8 cellular contexts compared by ENCODE assay signal in the genomic region with DNA sequence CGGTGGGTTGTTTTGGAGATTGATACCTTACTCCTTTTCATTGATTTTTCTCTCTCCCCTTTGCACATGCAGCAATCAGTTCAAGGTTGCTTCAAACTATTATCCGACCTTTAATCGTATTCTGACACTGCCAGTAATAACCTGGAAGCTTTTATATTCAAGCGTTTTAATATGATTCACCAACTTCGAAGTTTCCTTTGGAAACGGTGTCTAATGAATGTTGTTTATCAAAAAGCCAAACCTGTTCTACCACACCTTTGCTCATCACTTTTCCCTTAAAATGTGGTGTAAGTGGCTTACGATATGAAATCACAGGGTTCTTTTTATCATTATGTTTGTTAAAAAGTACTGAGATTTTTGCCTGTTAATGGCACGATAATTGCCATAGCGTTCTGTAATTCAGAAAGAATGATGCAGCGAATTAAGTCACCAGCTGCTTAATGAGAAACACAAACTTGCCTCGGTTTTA. TPM values are rescaled to one million over a fixed set of nuclear protein-coding genes. Genes with fewer than 3 reads are reported as not detected.
DNase-seq lines count a peak whose midpoint lies in the region; ATAC-seq and TF ChIP-seq lines count a peak whose summit lies in the region.

No MANE protein-coding gene starts in this region.

- H3K9ac ChIP-seq in BLaER1 treated with 17β-estradiol and CSF1 and Interleukin-3, amounts not matched to agents 10 nM and 100 nM, result peak overlapping the region; percentile 89 to 94 (median 92); a peak in 21 of 22 replicates
- H3K9ac ChIP-seq in HUES64 (ENCODE audit: low read depth, low read length), result peak overlapping the region; percentile 78

- H3K27me3 ChIP-seq in BLaER1 treated with 17β-estradiol and CSF1 and Interleukin-3, amounts not matched to agents 10 nM and 100 nM, result no peaks in the 10 kb centered on the region
- H3K27me3 ChIP-seq in HUES64 (ENCODE audit: insufficient read depth, low read length) (peaks cover 8% of the 10 kb centered on the region; the same call in 1 of the 2 replicates), mononuclear cell (ENCODE audit: insufficient read depth, low read length) (no peaks in the 10 kb centered on the region)

- TF ChIP-seq CTCF in cardiac fibroblast (IDR thresholded peaks at IDR 0.05; ENCODE audit: low read depth, low read length) (no peak), GM10266 (IDR thresholded peaks at IDR 0.05; ENCODE audit: control insufficient read depth, insufficient read depth, low read depth, missing control alignments) (no peak)

- peaks cover 7 to 26% (median 20%) of the 10 kb centered on the region in 10 experiments; a peak in 19 of 20 replicates for H3K4me1 ChIP-seq in BLaER1 treated with 17β-estradiol and CSF1 and Interleukin-3, amounts not matched to agents 10 nM and 100 nM
- H3K4me1 ChIP-seq in HUES64 (ENCODE audit: insufficient read depth, low read length), result peaks cover 13% of the 10 kb centered on the region
- peaks cover 13% of the 10 kb centered on the region for H3K4me1 ChIP-seq in mononuclear cell (ENCODE audit: insufficient read depth, low read length)

- H4K20me1 ChIP-seq in BLaER1 treated with 17β-estradiol and CSF1 and Interleukin-3, amounts not matched to agents 10 nM and 100 nM, result peaks cover 0 to 29% (median 11%) of the 10 kb centered on the region in 11 experiments; a peak in 10 of 22 replicates

- no peak for ATAC-seq in GM18868 (IDR thresholded peaks at IDR 0.05; ENCODE audit: unreplicated experiment)

- no peaks in the 10 kb centered on the region for H3K9me3 ChIP-seq in BLaER1 treated with 17β-estradiol and CSF1 and Interleukin-3, amounts not matched to agents 10 nM and 100 nM (replicated peaks in 1 of 11)
- H3K9me3 ChIP-seq in HUES64 (ENCODE audit: insufficient read depth, low read depth, low read length), result no peaks in the 10 kb centered on the region
- no peaks in the 10 kb centered on the region for H3K9me3 ChIP-seq in mononuclear cell (ENCODE audit: low read depth, low read length)

- DNase-seq in cardiac fibroblast (ENCODE audit: low read depth in 2 of 2) (no peak), GM10266 (ENCODE audit: extremely low spot score) (no peak), NCI-H774 (lab: John Stamatoyannopoulos, UW) (no peak)
- no peak for DNase-seq in stimulated activated CD4-positive, alpha-beta T cell treated with anti-CD3 and anti-CD28 coated beads, Interleukin-1b, Interleukin-23, amount 100 ng/mL, for 48 hours

- H3K27ac ChIP-seq in BLaER1 treated with 17β-estradiol and CSF1 and Interleukin-3, amounts not matched to agents 10 nM and 100 nM, result peak overlapping the region in 6 of 11 experiments; percentile 86 to 92 (median 88); a peak in 9 of 22 replicates
- no peak overlapping the region for H3K27ac ChIP-seq in HUES64 (ENCODE audit: low read depth, low read length)

- WGBS in HUES64, result 31% methylated on average over 8 of the region's 11 CpGs

- H3K4me2 ChIP-seq in BLaER1 treated with 17β-estradiol and CSF1 and Interleukin-3, amounts not matched to agents 10 nM and 100 nM, result peak overlapping the region; percentile 85 to 98 (median 92)

- peak overlapping the region; percentile 85 to 97 (median 92) for H3K4me3 ChIP-seq in BLaER1 treated with 17β-estradiol and CSF1 and Interleukin-3, amounts not matched to agents 10 nM and 100 nM
- H3K4me3 ChIP-seq in HUES64 (ENCODE audit: low read length), result peak overlapping the region; percentile 82
- H3K4me3 ChIP-seq in cardiac fibroblast (replicated peaks in 1 of 2; ENCODE audit: low read depth in 2 of 2, low read length in 2 of 2), result peak overlapping the region; percentile 84 to 92
- H3K4me3 ChIP-seq in mononuclear cell (ENCODE audit: low read length), result peak overlapping the region; percentile 52

- H3K36me3 ChIP-seq in BLaER1 treated with 17β-estradiol and CSF1 and Interleukin-3, amounts not matched to agents 10 nM and 100 nM, result no peaks in the 10 kb centered on the region
- H3K36me3 ChIP-seq in HUES64 (ENCODE audit: insufficient read depth, low read length), result no peaks in the 10 kb centered on the region

RNA-seq across cellular contexts. Expression of a gene that starts 0.7 kb away (rescaled TPM):
- polyA plus RNA-seq in HUES64 (2013, experiment 1 of 2), result 2.6 TPM
- 3.7 TPM for polyA plus RNA-seq in HUES64 (2013, experiment 2 of 2)
- 29.3 TPM for total RNA-seq in mononuclear cell
